10 cellular contexts compared by ENCODE assay signal in the genomic region with DNA sequence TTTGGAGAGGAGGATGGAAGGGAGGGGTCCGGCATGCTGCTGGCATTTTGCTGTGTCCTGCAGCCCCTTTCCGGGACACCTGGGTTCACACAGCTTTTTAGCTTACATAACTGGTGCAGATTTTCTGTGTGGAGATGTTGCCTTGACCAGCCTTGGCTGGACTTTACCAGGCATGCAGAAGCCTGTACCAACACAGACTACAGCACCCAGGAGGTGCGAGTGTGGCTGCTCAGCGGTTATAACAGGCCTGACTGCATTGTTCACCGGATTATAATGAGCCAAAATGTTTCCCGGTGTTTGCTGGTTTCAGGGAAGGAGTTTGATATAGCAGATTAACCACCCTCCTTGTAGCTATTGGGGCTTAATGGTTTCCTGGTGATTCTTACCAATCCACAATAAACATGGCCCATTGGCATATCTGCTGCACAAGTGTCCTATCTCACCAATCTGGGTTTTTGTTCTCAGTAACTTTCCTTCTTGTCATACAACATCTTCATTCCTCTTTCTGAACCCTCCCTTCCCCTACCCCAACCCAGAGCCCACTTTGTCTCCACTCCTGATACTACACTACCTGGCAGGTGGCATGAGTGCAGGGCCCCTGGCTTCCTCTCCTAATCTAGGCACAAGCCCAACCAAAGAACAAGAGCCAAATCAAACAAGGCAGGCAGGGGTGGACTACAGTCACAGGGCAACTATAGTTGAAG. TPM values are rescaled to one million over a fixed set of nuclear protein-coding genes. Genes with fewer than 3 reads are reported as not detected.
DNase-seq lines count a peak whose midpoint lies in the region; TF ChIP-seq lines count a peak whose summit lies in the region.
"Had no signal": no experiment of that assay in that cellular context is flagged by ENCODE, and none has a peak within 500 bp of the region (broad histone marks: within the 10 kb centered on the region; RNA-seq: fewer than 3 reads in every experiment).

No MANE protein-coding gene starts in this region.

- no peak overlapping the region for H3K27ac Mint-ChIP-seq in neural crest cell (ENCODE audit: unreplicated experiment)

- peaks cover 19% of the 10 kb centered on the region for H3K4me1 Mint-ChIP-seq in neural crest cell

- no peaks in the 10 kb centered on the region for H3K27me3 ChIP-seq in MM.1S (replicated peaks; ENCODE audit: insufficient read depth, low read length)
- H3K27me3 ChIP-seq: SJSA1 had no signal

- H3K4me2 ChIP-seq in MM.1S (ENCODE audit: low read depth, low read length) = no peak overlapping the region

- no peak overlapping the region for H3K4me3 ChIP-seq in MM.1S (ENCODE audit: low read length)
- H3K4me3 ChIP-seq: SJSA1 had no signal

- H3K27ac ChIP-seq in MM.1S (ENCODE audit: low read length) = peak overlapping the region; percentile 13; the same call in 1 of the 2 replicates
- H3K27ac ChIP-seq: SJSA1 had no signal

- peaks cover 9% of the 10 kb centered on the region; the same call in 1 of the 2 replicates for H3K36me3 ChIP-seq in MM.1S (replicated peaks; ENCODE audit: insufficient read depth, low read length)

- H3K79me2 ChIP-seq in MM.1S (ENCODE audit: low read length) = peaks cover 18% of the 10 kb centered on the region

- H3K9me3 Mint-ChIP-seq in neural crest cell = peaks cover 6% of the 10 kb centered on the region

- H3K9me2 ChIP-seq in MM.1S (replicated peaks; ENCODE audit: insufficient read depth, low read length) = no peaks in the 10 kb centered on the region

- H3K9me3 ChIP-seq in MM.1S (replicated peaks; ENCODE audit: insufficient read depth, low read length) = no peaks in the 10 kb centered on the region
- H3K9me3 ChIP-seq: SJSA1 had no signal

- DNase-seq in DMS 273 (lab: John Stamatoyannopoulos, UW; ENCODE audit: unreplicated experiment) (peak; percentile 68), DMS 273 treated with DMSO at 0.1 percent for 48 hours (lab: John Stamatoyannopoulos, UW) (no peak), MM.1S (no peak), neural crest cell (ENCODE audit: low read depth, low spot score) (no peak), KG1 (lab: John Stamatoyannopoulos, UW) (no peak), HuH-7.5 (ENCODE audit: low spot score) (no peak)
- DNase-seq in activated CD8-positive, alpha-beta memory T cell treated with anti-CD3 and anti-CD28 coated beads, Interleukin-2, amount 50 U/mL, for 48 hours = peak; percentile 61
- no peak for DNase-seq in stimulated activated CD4-positive, alpha-beta T cell treated with anti-CD3 and anti-CD28 coated beads, Interleukin-12 subunit alpha, Interleukin-12 subunit beta, amount 100 ng/mL, for 4 hours
- DNase-seq: 8988T had no signal

- peaks cover 38% of the 10 kb centered on the region for H3F3A ChIP-seq in MM.1S (ENCODE audit: insufficient read depth, low read length)

- H3K4me1 ChIP-seq in MM.1S (ENCODE audit: low read length) = no peaks in the 10 kb centered on the region

- H3K9ac ChIP-seq in MM.1S (ENCODE audit: low read length) = no peak overlapping the region

- H3K4me3 Mint-ChIP-seq in neural crest cell = peak overlapping the region; percentile 96

- H4K20me1 ChIP-seq in MM.1S (ENCODE audit: insufficient read depth, low read length) = 0 out of 2 replicates have a peak, but pooled peaks cover 9% of the 10 kb centered on the region

- H2AFZ ChIP-seq in MM.1S (ENCODE audit: low read length) = no peak overlapping the region

- TF ChIP-seq CTCF in MM.1S (IDR thresholded peaks at IDR 0.05; ENCODE audit: low read length) (no peak), neural crest cell (conservative IDR thresholded peaks at IDR 0.05) (no peak)

- H3K36me3 Mint-ChIP-seq in neural crest cell (ENCODE audit: low read depth) = peaks cover 23% of the 10 kb centered on the region

- peaks cover 23% of the 10 kb centered on the region for H3K27me3 Mint-ChIP-seq in neural crest cell (ENCODE audit: low read depth)

RNA-seq across cellular contexts. Expression of a gene that starts 3.9 kb away (rescaled TPM):
- 2,853 and 2,857 TPM in 2 replicates for total RNA-seq in neural crest cell

RNA-seq across cellular contexts. Expression of a gene that starts 7.0 kb away (rescaled TPM):
- 9.3 and 11.5 TPM in 2 replicates for total RNA-seq in neural crest cell

RNA-seq across cellular contexts. Expression of a gene that starts 9.3 kb away (rescaled TPM):
- total RNA-seq in neural crest cell = 45.7 and 47.1 TPM in 2 replicates

RNA-seq across cellular contexts. Expression of a gene that starts 23.0 kb away (rescaled TPM):
- 54.3 and 56.8 TPM in 2 replicates for total RNA-seq in neural crest cell

RNA-seq across cellular contexts. Expression of a gene that starts 26.4 kb away (rescaled TPM):
- total RNA-seq in neural crest cell = 78.2 and 79.8 TPM in 2 replicates

Comparison
In these comparisons a context has a peak if more than half of its experiments do, and no peak if none do; other contexts are left out.
1. DNase-seq: peak in DMS 273 (single experiment) and activated CD8-positive, alpha-beta memory T cell treated with anti-CD3 and anti-CD28 coated beads, Interleukin-2, amount 50 U/mL, for 48 hours (single experiment); none in DMS 273 treated with DMSO at 0.1 percent for 48 hours (single experiment), MM.1S (single experiment), neural crest cell (single experiment), KG1 (single experiment), stimulated activated CD4-positive, alpha-beta T cell treated with anti-CD3 and anti-CD28 coated beads, Interleukin-12 subunit alpha, Interleukin-12 subunit beta, amount 100 ng/mL, for 4 hours (single experiment) and HuH-7.5 (single experiment).